Comparison of ENCODE assay signal across 8 cellular contexts in genomic region chr11:117327567-117328413, GRCh38. TPM values are rescaled to one million over a fixed set of nuclear protein-coding genes. Genes with fewer than 3 reads are reported as not detected.
DNase-seq lines count a peak whose midpoint lies in the region; ATAC-seq and TF ChIP-seq lines count a peak whose summit lies in the region.

Gene CEP164 (plus strand): TSS chr11:117327854. CDS start chr11:117338587, 10,733 bp downstream.

- H3K79me2 ChIP-seq in KMS-11 (ENCODE audit: insufficient read depth, low read depth): no peaks in the 10 kb centered on the region

- no peaks in the 10 kb centered on the region for H4K20me1 ChIP-seq in KMS-11 (ENCODE audit: insufficient read depth)

- intact Hi-C loops in esophagus squamous epithelium (cut with DNase I): no loop called here

- H3K4me1 ChIP-seq in KMS-11 (ENCODE audit: low read depth, poor library complexity, severe bottlenecking) (peaks cover 5% of the 10 kb centered on the region), Peyer's patch (peaks cover 0 to 12% (median 0%) of the 10 kb centered on the region in 4 donors), esophagus squamous epithelium (peaks cover 7 to 24% (median 11%) of the 10 kb centered on the region in 3 donors)

- H3K36me3 ChIP-seq in KMS-11 (ENCODE audit: insufficient read depth) (no peaks in the 10 kb centered on the region), Peyer's patch (no peaks in the 10 kb centered on the region), esophagus squamous epithelium (no peaks in the 10 kb centered on the region)

- 0% methylated on average over 23 to 42 of the region's 64 CpGs for WGBS in esophagus squamous epithelium, 2 donors

- no peaks in the 10 kb centered on the region for H3K9me3 ChIP-seq in Peyer's patch
- no peaks in the 10 kb centered on the region for H3K9me3 ChIP-seq in esophagus squamous epithelium

- H3K9ac ChIP-seq in KMS-11: peak within 1 kb of the TSS; percentile 66; the same call in 1 of the 2 replicates

- peak within 1 kb of the TSS; percentile 63 for H2AFZ ChIP-seq in KMS-11 (ENCODE audit: low read depth)

- TF ChIP-seq POLR2A in Peyer's patch (IDR thresholded peaks at IDR 0.05): peak in 1 of 2 donors; percentile 33
- TF ChIP-seq POLR2A in esophagus squamous epithelium (IDR thresholded peaks at IDR 0.05): peak in 2 of 4 donors; percentile 44 to 59

- DNase-seq in DMS53 treated with DMSO at 0.1 percent for 48 hours (lab: John Stamatoyannopoulos, UW; ENCODE audit: unreplicated experiment) (peak; percentile 95), Peyer's patch (peak; percentile 92 to 98 (median 97)), esophagus squamous epithelium (lab: John Stamatoyannopoulos, UW) (peak; percentile 85), myocyte (ENCODE audit: low read depth) (peak; percentile 98)
- DNase-seq in activated T-cell treated with anti-CD3 and anti-CD28 coated beads, Interleukin-2, amount 50 U/mL, for 48 hours: peak; percentile 93 to 95
- DNase-seq in stimulated activated CD8-positive, alpha-beta memory T cell treated with anti-CD3 and anti-CD28 coated beads, Interleukin-7, amount 100 ng/mL, for 48 hours (ENCODE audit: extremely low read depth in 1 of 2, low read depth in 1 of 2): peak; percentile 84 to 95

- TF ChIP-seq CTCF in KMS-11 (conservative IDR thresholded peaks at IDR 0.05; ENCODE audit: low read depth, low read length): no peak
- no peak for TF ChIP-seq CTCF in Peyer's patch (IDR thresholded peaks at IDR 0.05)
- TF ChIP-seq CTCF in esophagus squamous epithelium (IDR thresholded peaks at IDR 0.05): peak in 1 of 6 experiments; percentile 4

- peak within 1 kb of the TSS; percentile 76 for H3K4me2 ChIP-seq in KMS-11

- no peaks in the 10 kb centered on the region for H3K27me3 ChIP-seq in KMS-11 (ENCODE audit: insufficient read depth, low read depth)
- H3K27me3 ChIP-seq in Peyer's patch: no peaks in the 10 kb centered on the region
- H3K27me3 ChIP-seq in esophagus squamous epithelium: no peaks in the 10 kb centered on the region

- peak within 1 kb of the TSS; percentile 58 for H3K27ac ChIP-seq in KMS-11
- peak within 1 kb of the TSS; percentile 82 to 95 (median 88) for H3K27ac ChIP-seq in Peyer's patch
- peak within 1 kb of the TSS; percentile 79 to 96 (median 90) for H3K27ac ChIP-seq in esophagus squamous epithelium

- no peak within 1 kb of the TSS for H3K4me3 ChIP-seq in KMS-11 (IDR thresholded peaks at IDR 0.05; ENCODE audit: insufficient read depth, low read depth, low read length)
- H3K4me3 ChIP-seq in Peyer's patch: peak within 1 kb of the TSS; percentile 74 to 91 (median 80)
- peak within 1 kb of the TSS; percentile 45 to 89 (median 64) for H3K4me3 ChIP-seq in esophagus squamous epithelium

- peak; percentile 99 for ATAC-seq in GM21737 (IDR thresholded peaks at IDR 0.05; ENCODE audit: unreplicated experiment)

RNA-seq across cellular contexts. Expression of gene CEP164, which starts in this region (rescaled TPM):
- 10 to 100 TPM; 12.3 to 45.4 (median 27.2) TPM for total RNA-seq in Peyer's patch
- total RNA-seq in esophagus squamous epithelium: 10 to 100 TPM in 2 of 4 donors, 1 to 10 TPM in 2; 7.3 to 20.0 (median 13.0) TPM
- 20.8 and 30.9 TPM in 2 replicates for total RNA-seq in myocyte
- 21.5 TPM for polyA plus RNA-seq in myocyte (2012)
